1 cellular context compared by ENCODE assay signal in genomic region chr22:49934891-49935557, GRCh38.
A peak's percentile ranks its signal among the peaks of the same experiment; 100 is the strongest.
TF ChIP-seq lines count a peak whose summit lies in the region.

No MANE protein-coding gene starts in this region.

TF ChIP-seq in H1, 55 proteins besides CTCF, POLR2A, EP300 and RAD21:
- no peak for TF ChIP-seq HDAC2 (IDR thresholded peaks at IDR 0.05; ENCODE audit: borderline replicate concordance in 1 of 2, low read depth in 2 of 2, low read length in 2 of 2)
- TF ChIP-seq, protein P1, sequence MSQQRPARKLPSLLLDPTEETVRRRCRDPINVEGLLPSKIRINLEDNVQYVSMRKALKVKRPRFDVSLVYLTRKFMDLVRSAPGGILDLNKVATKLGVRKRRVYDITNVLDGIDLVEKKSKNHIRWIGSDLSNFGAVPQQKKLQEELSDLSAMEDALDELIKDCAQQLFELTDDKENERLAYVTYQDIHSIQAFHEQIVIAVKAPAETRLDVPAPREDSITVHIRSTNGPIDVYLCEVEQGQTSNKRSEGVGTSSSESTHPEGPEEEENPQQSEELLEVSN (IDR thresholded peaks at IDR 0.05) = peak; percentile 35; the same call in 1 of the 2 replicates
